ENCODE assay signal across 8 cellular contexts in the genomic region with DNA sequence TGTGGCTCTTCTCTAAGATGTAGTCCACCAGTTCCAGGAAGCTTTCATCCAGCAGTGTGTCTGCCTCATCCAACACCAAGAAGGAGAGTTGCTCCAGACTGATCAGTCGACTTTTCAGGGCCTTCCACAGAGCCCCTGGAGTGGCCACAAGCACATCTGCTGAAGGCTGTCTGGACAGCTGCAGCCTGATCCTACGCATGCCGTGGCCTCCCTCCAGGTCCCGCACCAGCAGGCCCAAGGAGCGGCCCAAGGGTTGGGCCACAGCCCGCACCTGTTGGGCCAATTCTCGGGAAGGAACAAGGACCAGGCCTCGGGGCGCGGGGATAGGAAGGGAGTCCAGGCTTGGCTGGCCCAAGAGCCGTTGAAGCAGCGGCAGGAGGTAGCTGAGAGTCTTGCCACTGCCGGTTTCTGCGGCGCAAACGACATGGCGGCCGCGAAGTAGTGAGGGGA. TPM values are rescaled to one million over a fixed set of nuclear protein-coding genes. Genes with fewer than 3 reads are reported as not detected.
DNase-seq lines count a peak whose midpoint lies in the region; ATAC-seq, FAIRE-seq and TF ChIP-seq lines count a peak whose summit lies in the region.

No MANE protein-coding gene starts in this region.

- H3K4me1 ChIP-seq in urinary bladder (ENCODE audit: insufficient read depth): no peaks in the 10 kb centered on the region

- H3K27me3 ChIP-seq in brain microvascular endothelial cell (replicated peaks): no peaks in the 10 kb centered on the region

- H3K36me3 ChIP-seq in brain microvascular endothelial cell (replicated peaks) (no peaks in the 10 kb centered on the region), urinary bladder (ENCODE audit: insufficient read depth) (no peaks in the 10 kb centered on the region)

- peak overlapping the region; percentile 91 for H3K4me3 Mint-ChIP-seq in memory B cell

- no peak for FAIRE-seq in D721Med (lab: Jason Lieb, UNC)

- no peak for DNase-seq in GM12865 (ENCODE audit: low read depth)
- no peak for DNase-seq in brain microvascular endothelial cell
- peak in 1 of 2 donors; percentile 15 for DNase-seq in memory B cell (ENCODE audit: low spot score in 2 of 2)
- DNase-seq in D721Med (ENCODE audit: insufficient read length, low spot score): no peak
- no peak for DNase-seq in stimulated activated naive CD4-positive, alpha-beta T cell treated with Interleukin-2 at 50 U/mL for 16 hours (lab: John Stamatoyannopoulos, UW)
- DNase-seq in SKM-1 (lab: John Stamatoyannopoulos, UW; ENCODE audit: unreplicated experiment): no peak

- H3K4me1 Mint-ChIP-seq in memory B cell: peaks cover 11% of the 10 kb centered on the region

- TF ChIP-seq CTCF in GM12865 (IDR thresholded peaks at IDR 0.05; ENCODE audit: insufficient read depth, low read depth, low read length, missing control alignments) (no peak), brain microvascular endothelial cell (IDR thresholded peaks at IDR 0.05; ENCODE audit: low read depth, low read length, missing control alignments) (no peak), D721Med (IDR thresholded peaks at IDR 0.05; ENCODE audit: insufficient read depth, missing control alignments) (no peak)

- H3K4me3 ChIP-seq in GM12865 (ENCODE audit: low read depth, low read length) (peak overlapping the region; percentile 91), brain microvascular endothelial cell (ENCODE audit: low read depth, low read length) (peak overlapping the region; percentile 98), urinary bladder (ENCODE audit: low read depth, low read length) (peak overlapping the region; percentile 91)

- in situ Hi-C loops in brain microvascular endothelial cell (cut with HindIII; ENCODE audit: low pct_ligation_motif_present, low sequenced_read_pairs): no loop called here

- 8% methylated on average over 19 of the region's 19 CpGs for WGBS in urinary bladder

- peak overlapping the region; percentile 85 for H3K27ac ChIP-seq in brain microvascular endothelial cell
- no peak overlapping the region for H3K27ac ChIP-seq in urinary bladder (ENCODE audit: low read depth)

- H3K9me3 Mint-ChIP-seq in memory B cell: no peaks in the 10 kb centered on the region

- peaks cover 4% of the 10 kb centered on the region for H3K36me3 Mint-ChIP-seq in memory B cell

- peak; percentile 7 for ATAC-seq in HG03521 (IDR thresholded peaks at IDR 0.05; ENCODE audit: unreplicated experiment)
- no peak for ATAC-seq in memory B cell (ENCODE audit: low read depth)

- no peaks in the 10 kb centered on the region for H3K27me3 Mint-ChIP-seq in memory B cell

- H3K27ac Mint-ChIP-seq in memory B cell: peak overlapping the region; percentile 90

RNA-seq across cellular contexts. Expression of a gene that starts 0.7 kb away (rescaled TPM):
- 6.4 TPM for total RNA-seq in urinary bladder
- polyA plus RNA-seq in urinary bladder: 11.5 TPM

RNA-seq across cellular contexts. Expression of a gene that starts 0.8 kb away (rescaled TPM):
- 14.7 TPM for total RNA-seq in urinary bladder
- polyA plus RNA-seq in urinary bladder: 8.5 TPM

RNA-seq across cellular contexts. Expression of a gene that starts 6.6 kb away (rescaled TPM):
- not detected for total RNA-seq in urinary bladder
- not detected for polyA plus RNA-seq in urinary bladder

RNA-seq across cellular contexts. Expression of a gene that starts 23.0 kb away (rescaled TPM):
- total RNA-seq in urinary bladder: 2.3 TPM
- polyA plus RNA-seq in urinary bladder: 2.5 TPM

RNA-seq across cellular contexts. Expression of a gene that starts 42.0 kb away (rescaled TPM):
- total RNA-seq in urinary bladder: not detected
- polyA plus RNA-seq in urinary bladder: 0.09 TPM
